1 cellular context compared by ENCODE assay signal in genomic region chr20:62710221-62710885, GRCh38.
TF ChIP-seq lines count a peak whose summit lies in the region.

No MANE protein-coding gene starts in this region.

TF ChIP-seq in HCT116, 20 proteins besides CTCF, POLR2A, EP300 and RAD21 (continued from another document):
- TF ChIP-seq, protein P1, sequence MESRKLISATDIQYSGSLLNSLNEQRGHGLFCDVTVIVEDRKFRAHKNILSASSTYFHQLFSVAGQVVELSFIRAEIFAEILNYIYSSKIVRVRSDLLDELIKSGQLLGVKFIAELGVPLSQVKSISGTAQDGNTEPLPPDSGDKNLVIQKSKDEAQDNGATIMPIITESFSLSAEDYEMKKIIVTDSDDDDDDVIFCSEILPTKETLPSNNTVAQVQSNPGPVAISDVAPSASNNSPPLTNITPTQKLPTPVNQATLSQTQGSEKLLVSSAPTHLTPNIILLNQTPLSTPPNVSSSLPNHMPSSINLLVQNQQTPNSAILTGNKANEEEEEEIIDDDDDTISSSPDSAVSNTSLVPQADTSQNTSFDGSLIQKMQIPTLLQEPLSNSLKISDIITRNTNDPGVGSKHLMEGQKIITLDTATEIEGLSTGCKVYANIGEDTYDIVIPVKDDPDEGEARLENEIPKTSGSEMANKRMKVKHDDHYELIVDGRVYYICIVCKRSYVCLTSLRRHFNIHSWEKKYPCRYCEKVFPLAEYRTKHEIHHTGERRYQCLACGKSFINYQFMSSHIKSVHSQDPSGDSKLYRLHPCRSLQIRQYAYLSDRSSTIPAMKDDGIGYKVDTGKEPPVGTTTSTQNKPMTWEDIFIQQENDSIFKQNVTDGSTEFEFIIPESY (IDR thresholded peaks at IDR 0.05; ENCODE audit: extremely low read depth, insufficient replicate concordance, low read length) = no peak
- TF ChIP-seq YY1 (IDR thresholded peaks at IDR 0.05; ENCODE audit: extremely low read depth, insufficient replicate concordance, low read depth, low read length) (no peak), CBX3 (IDR thresholded peaks at IDR 0.05; ENCODE audit: low read depth) (no peak), ZNF274 (IDR thresholded peaks at IDR 0.05; ENCODE audit: low read depth, low read length) (no peak), EZH2 (IDR thresholded peaks at IDR 0.05) (no peak), EGR1 (IDR thresholded peaks at IDR 0.05; ENCODE audit: low read depth) (no peak), SP1 (IDR thresholded peaks at IDR 0.05; ENCODE audit: low read depth) (no peak), ZFX (IDR thresholded peaks at IDR 0.05) (no peak), ATF3 (IDR thresholded peaks at IDR 0.05) (no peak), JUND (IDR thresholded peaks at IDR 0.05) (no peak), FOSL1 (IDR thresholded peaks at IDR 0.05; ENCODE audit: low read depth) (no peak)
